Comparison of ENCODE assay signal across 1 cellular context in genomic region chrX:107117993-107118321, GRCh38.
TF ChIP-seq lines count a peak whose summit lies in the region.

No MANE protein-coding gene starts in this region.

TF ChIP-seq in SK-N-SH, 30 proteins besides CTCF, POLR2A, EP300 and RAD21 (continued from another document):
- no peak for TF ChIP-seq IRF3 (IDR thresholded peaks at IDR 0.05; ENCODE audit: low read depth, low read length)
- TF ChIP-seq USF2 (IDR thresholded peaks at IDR 0.05; ENCODE audit: borderline replicate concordance, low read depth, low read length) = no peak
TF ChIP-seq in SK-N-SH: peak in this region for 0.
